ENCODE assay signal across 31 cellular contexts in the genomic region with DNA sequence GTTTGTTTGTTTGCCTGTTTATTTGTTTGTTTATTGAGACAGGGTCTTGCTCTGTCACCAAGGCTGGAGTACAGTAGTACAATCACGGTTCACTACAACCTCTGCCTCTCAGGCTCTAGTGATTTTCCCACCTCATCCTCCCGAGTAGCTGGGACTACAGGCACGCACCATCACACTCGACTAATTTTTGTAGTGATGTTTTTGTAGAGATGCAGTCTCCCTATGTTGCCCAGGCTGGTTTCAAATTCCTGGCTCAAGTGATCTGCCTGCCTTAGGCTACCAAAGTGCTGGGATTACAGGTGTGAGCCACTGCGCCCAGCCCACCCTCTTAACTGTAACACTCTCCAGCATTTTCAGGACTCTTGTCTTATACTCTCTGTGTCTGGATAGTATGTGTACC. TPM values are rescaled to one million over a fixed set of nuclear protein-coding genes. Genes with fewer than 3 reads are reported as not detected.
"Had no signal": no experiment of that assay in that cellular context is flagged by ENCODE, and none has a peak within 500 bp of the region (broad histone marks: within the 10 kb centered on the region; RNA-seq: fewer than 3 reads in every experiment).

No MANE protein-coding gene starts in this region.

- H3K36me3 ChIP-seq: esophagus muscularis mucosa, right atrium auricular region, tibial artery, upper lobe of right lung had no signal

- DNase-seq: activated CD4-positive, alpha-beta T cell treated with anti-CD3 and anti-CD28 coated beads for 36 hours; activated CD4-positive, CD25-positive, alpha-beta regulatory T cell; activated CD8-positive, alpha-beta memory T cell treated with anti-CD3 and anti-CD28 coated beads, Interleukin-2, amount 10 ng/mL, durations not matched to agents 7 days and 5 days; activated CD8-positive, alpha-beta T cell treated with anti-CD3 and anti-CD28 coated beads, Interleukin-2, amount 10 ng/mL, durations not matched to agents 7 days and 5 days; activated T-cell treated with anti-CD3 and anti-CD28 coated beads, Interleukin-2, amount 50 U/mL, for 48 hours; anterior cingulate cortex; effector CD4-positive, alpha-beta T cell; glutamatergic neuron; islet precursor cell; left colon; midbrain; naive thymus-derived CD4-positive, alpha-beta T cell; nucleus accumbens; psoas muscle; stimulated activated CD4-positive, alpha-beta T cell treated with anti-CD3 and anti-CD28 coated beads, Interleukin-1b, Interleukin-23, amount 100 ng/mL, for 48 hours; stimulated activated CD4-positive, alpha-beta T cell treated with anti-CD3 and anti-CD28 coated beads, Interleukin-4, amount 100 ng/mL, for 4 hours; stimulated activated CD8-positive, alpha-beta memory T cell treated with anti-CD3 and anti-CD28 coated beads, Interleukin-4, amount 100 ng/mL, for 48 hours; stimulated activated naive CD8-positive, alpha-beta T cell treated with anti-CD3 and anti-CD28 coated beads, Interleukin-15, amount 100 ng/mL, for 72 hours; tibial artery; upper lobe of right lung had no signal

- H3K27me3 Mint-ChIP-seq: dendritic cell treated with granulocyte-macrophage colony-stimulating factor and Interleukin-4, amounts not matched to agents 40 ng/mL and 50 ng/mL, for 4 days; stimulated activated memory B cell treated with anti-CD40 and anti-IgM and Interleukin-4, amounts not matched to agents 10 μg/mL and 1 μg/mL and 100 μg/mL, for 72 hours had no signal

- H3K4me1 ChIP-seq: parathyroid adenoma, psoas muscle, upper lobe of right lung had no signal

- H3K9me3 Mint-ChIP-seq: activated naive CD4-positive, alpha-beta T cell treated with anti-CD3 and anti-CD28 coated beads, Interleukin-2, amount 50 U/mL, for 72 hours; activated T-helper 2 cell treated with anti-CD3 and anti-CD28 coated beads, Interferon-gamma antibody, Interleukin-2, Interleukin-4, amounts not matched to agents 10 μg/mL and 5 μg/mL and 100 μg/mL, durations not matched to agents 14 hours and 24 hours and 36 hours; central memory CD8-positive, alpha-beta T cell; dendritic cell treated with granulocyte-macrophage colony-stimulating factor and Interleukin-4, amounts not matched to agents 40 ng/mL and 50 ng/mL, for 4 days; memory B cell; naive thymus-derived CD4-positive, alpha-beta T cell; stimulated activated memory B cell treated with anti-CD40 and anti-IgM and Interleukin-4, amounts not matched to agents 10 μg/mL and 1 μg/mL and 100 μg/mL, for 72 hours; stimulated activated naive CD8-positive, alpha-beta T cell treated with anti-CD3 and anti-CD28 coated beads, Interleukin-15, amount 100 ng/mL, for 72 hours had no signal

- H3K27me3 ChIP-seq: esophagus muscularis mucosa, right atrium auricular region, tibial artery, upper lobe of right lung had no signal

- H3K4me3 Mint-ChIP-seq: activated CD4-positive, alpha-beta T cell treated with anti-CD3 and anti-CD28 coated beads for 36 hours; activated CD8-positive, alpha-beta memory T cell treated with anti-CD3 and anti-CD28 coated beads, Interleukin-2, amount 10 ng/mL, durations not matched to agents 7 days and 5 days; activated CD8-positive, alpha-beta T cell treated with anti-CD3 and anti-CD28 coated beads, Interleukin-2, amount 10 ng/mL, durations not matched to agents 7 days and 5 days; central memory CD8-positive, alpha-beta T cell; dendritic cell treated with granulocyte-macrophage colony-stimulating factor and Interleukin-4, amounts not matched to agents 40 ng/mL and 50 ng/mL, for 4 days; memory B cell; naive thymus-derived CD4-positive, alpha-beta T cell; stimulated activated memory B cell treated with anti-CD40 and anti-IgM and Interleukin-4, amounts not matched to agents 10 μg/mL and 1 μg/mL and 100 μg/mL, for 72 hours; stimulated activated naive CD8-positive, alpha-beta T cell treated with anti-CD3 and anti-CD28 coated beads, Interleukin-15, amount 100 ng/mL, for 72 hours had no signal

- H3K27ac ChIP-seq: parathyroid adenoma, psoas muscle, right atrium auricular region, tibial artery, upper lobe of right lung had no signal

- H3K4me1 Mint-ChIP-seq: activated CD4-positive, alpha-beta T cell treated with anti-CD3 and anti-CD28 coated beads for 36 hours; activated CD8-positive, alpha-beta memory T cell treated with anti-CD3 and anti-CD28 coated beads, Interleukin-2, amount 10 ng/mL, durations not matched to agents 7 days and 5 days; central memory CD8-positive, alpha-beta T cell; memory B cell; naive thymus-derived CD4-positive, alpha-beta T cell; stimulated activated memory B cell treated with anti-CD40 and anti-IgM and Interleukin-4, amounts not matched to agents 10 μg/mL and 1 μg/mL and 100 μg/mL, for 72 hours; stimulated activated naive CD8-positive, alpha-beta T cell treated with anti-CD3 and anti-CD28 coated beads, Interleukin-15, amount 100 ng/mL, for 72 hours had no signal

- H3K27ac Mint-ChIP-seq: activated CD4-positive, alpha-beta T cell treated with anti-CD3 and anti-CD28 coated beads for 36 hours; activated CD8-positive, alpha-beta memory T cell treated with anti-CD3 and anti-CD28 coated beads, Interleukin-2, amount 10 ng/mL, durations not matched to agents 7 days and 5 days; activated CD8-positive, alpha-beta T cell treated with anti-CD3 and anti-CD28 coated beads, Interleukin-2, amount 10 ng/mL, durations not matched to agents 7 days and 5 days; activated T-helper 2 cell treated with anti-CD3 and anti-CD28 coated beads, Interferon-gamma antibody, Interleukin-2, Interleukin-4, amounts not matched to agents 10 μg/mL and 5 μg/mL and 100 μg/mL, durations not matched to agents 14 hours and 24 hours and 36 hours; memory B cell; naive thymus-derived CD4-positive, alpha-beta T cell; stimulated activated memory B cell treated with anti-CD40 and anti-IgM and Interleukin-4, amounts not matched to agents 10 μg/mL and 1 μg/mL and 100 μg/mL, for 72 hours; stimulated activated naive CD8-positive, alpha-beta T cell treated with anti-CD3 and anti-CD28 coated beads, Interleukin-15, amount 100 ng/mL, for 72 hours had no signal

- H3K4me3 ChIP-seq: esophagus muscularis mucosa, psoas muscle, right atrium auricular region, smooth muscle cell, tibial artery, upper lobe of right lung had no signal

- H3K36me3 Mint-ChIP-seq: activated CD8-positive, alpha-beta memory T cell treated with anti-CD3 and anti-CD28 coated beads, Interleukin-2, amount 10 ng/mL, durations not matched to agents 7 days and 5 days; activated naive CD4-positive, alpha-beta T cell treated with anti-CD3 and anti-CD28 coated beads, Interleukin-2, amount 50 U/mL, for 72 hours; memory B cell; naive thymus-derived CD4-positive, alpha-beta T cell; stimulated activated memory B cell treated with anti-CD40 and anti-IgM and Interleukin-4, amounts not matched to agents 10 μg/mL and 1 μg/mL and 100 μg/mL, for 72 hours had no signal

- H3K9me3 ChIP-seq: esophagus muscularis mucosa, psoas muscle, right atrium auricular region, tibial artery, upper lobe of right lung had no signal

RNA-seq across cellular contexts. Expression of a gene that starts 26.7 kb away (rescaled TPM):
- polyA plus RNA-seq: naive thymus-derived CD4-positive, alpha-beta T cell had no signal

RNA-seq across cellular contexts. Expression of a gene that starts 59.5 kb away (rescaled TPM):
- polyA plus RNA-seq: naive thymus-derived CD4-positive, alpha-beta T cell; neural cell; psoas muscle; smooth muscle cell had no signal
